Comparison of ENCODE assay signal across 21 cellular contexts in genomic region chr13:97615266-97615665, GRCh38.
"Had no signal": no experiment of that assay in that cellular context is flagged by ENCODE, and none has a peak within 500 bp of the region (broad histone marks: within the 10 kb centered on the region; RNA-seq: fewer than 3 reads in every experiment).

No MANE protein-coding gene starts in this region.

- H3K4me1 ChIP-seq: colonic mucosa, esophagus muscularis mucosa, gastrocnemius medialis, heart right ventricle, left lung, lower lobe of right lung had no signal

- H3K4me3 ChIP-seq: colonic mucosa, esophagus muscularis mucosa, gastrocnemius medialis, heart right ventricle, left lung, lower lobe of right lung, mucosa of descending colon had no signal

- H3K9me3 ChIP-seq: colonic mucosa, esophagus muscularis mucosa, gastrocnemius medialis, heart right ventricle, left lung, lower lobe of right lung, mucosa of descending colon had no signal

- H3K36me3 ChIP-seq: colonic mucosa, esophagus muscularis mucosa, gastrocnemius medialis, heart right ventricle, left lung, lower lobe of right lung had no signal

- DNase-seq: colonic mucosa; cortex of kidney; effector CD8-positive, alpha-beta T cell; effector memory CD8-positive, alpha-beta T cell; endodermal cell; foreskin melanocyte; gastrocnemius medialis; glutamatergic neuron; head of caudate nucleus; heart right ventricle; hippocampal formation; islet precursor cell; left cardiac atrium; left lung; left ventricle myocardium superior; lower lobe of right lung; mesenchymal stem cell; mucosa of descending colon; naive B cell had no signal

- ATAC-seq: effector memory CD8-positive, alpha-beta T cell; gastrocnemius medialis; heart right ventricle; left cardiac atrium; left lung; left ventricle myocardium superior; lower lobe of right lung; mucosa of descending colon had no signal

- FAIRE-seq: endometrium had no signal

- H3K27ac ChIP-seq: colonic mucosa, esophagus muscularis mucosa, gastrocnemius medialis, heart right ventricle, left lung, lower lobe of right lung had no signal

- H3K27me3 ChIP-seq: colonic mucosa, esophagus muscularis mucosa, gastrocnemius medialis, left lung had no signal
